ENCODE assay signal across 9 cellular contexts in genomic region chr9:71446499-71447411, GRCh38.
DNase-seq lines count a peak whose midpoint lies in the region; ATAC-seq lines count a peak whose summit lies in the region.
"Had no signal": no experiment of that assay in that cellular context is flagged by ENCODE, and none has a peak within 500 bp of the region (broad histone marks: within the 10 kb centered on the region; RNA-seq: fewer than 3 reads in every experiment).

No MANE protein-coding gene starts in this region.

- intact Hi-C loops in left ventricle myocardium superior (cut with micrococcal nuclease): no loop called here

- DNase-seq in Ammon's horn (ENCODE audit: low spot score) (peak; percentile 48), NCI-H345 (lab: John Stamatoyannopoulos, UW) (peak; percentile 23), amniotic stem cell (lab: John Stamatoyannopoulos, UW) (peak; percentile 65), left ventricle myocardium superior (peak; percentile 29), pulmonary artery endothelial cell (ENCODE audit: low read depth, low spot score) (peak; percentile 7), GF-D8 (lab: John Stamatoyannopoulos, UW) (no peak)

- ATAC-seq in GM18511 (IDR thresholded peaks at IDR 0.05; ENCODE audit: unreplicated experiment) (peak; percentile 84), HG02973 (IDR thresholded peaks at IDR 0.05; ENCODE audit: unreplicated experiment) (peak; percentile 51), left ventricle myocardium superior (no peak)
- ATAC-seq: Panc1 had no signal
